16 cellular contexts compared by ENCODE assay signal in the genomic region with DNA sequence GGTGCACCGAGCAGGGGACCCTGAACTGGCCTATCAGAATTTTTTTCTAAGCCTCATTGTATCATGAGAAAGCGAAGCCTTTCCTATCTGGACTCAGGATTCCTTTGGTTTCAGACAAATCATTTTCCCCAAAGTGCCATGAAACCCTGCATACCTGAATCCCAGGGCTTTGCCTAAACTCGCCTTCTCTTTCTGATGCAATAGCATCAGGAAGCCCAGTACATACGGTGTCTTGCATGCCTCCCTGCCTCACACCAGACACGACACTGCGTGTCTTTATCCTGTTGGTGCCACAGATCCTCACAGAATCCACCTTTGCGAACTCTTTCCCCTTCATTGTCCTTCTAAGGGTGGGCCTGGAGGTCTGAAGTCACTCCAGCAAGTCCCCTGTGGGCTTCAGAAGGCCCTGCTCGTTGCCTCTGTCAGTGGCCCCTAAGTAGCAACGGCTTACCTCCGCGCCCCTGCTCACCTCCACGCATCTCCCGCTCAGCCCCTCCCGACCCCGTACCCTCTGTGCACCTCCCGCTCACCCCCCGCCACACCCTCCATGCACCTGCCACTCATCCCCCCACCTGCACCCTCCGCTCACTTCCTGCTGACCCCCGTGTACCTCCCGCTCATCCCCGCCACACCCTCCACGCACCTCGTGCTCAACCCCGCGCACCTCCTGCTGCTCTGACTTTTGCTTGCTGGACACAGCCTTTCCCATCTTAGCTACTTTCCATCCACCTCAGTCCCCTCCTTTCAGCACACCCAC.
DNase-seq lines count a peak whose midpoint lies in the region; ATAC-seq and TF ChIP-seq lines count a peak whose summit lies in the region.
"Had no signal": no experiment of that assay in that cellular context is flagged by ENCODE, and none has a peak within 500 bp of the region (broad histone marks: within the 10 kb centered on the region; RNA-seq: fewer than 3 reads in every experiment).

No MANE protein-coding gene starts in this region.

- intact Hi-C loops in Right ventricle myocardium superior (cut with DNase I) (no loop called here), prostate gland (cut with DNase I) (no loop called here)

- 87% methylated on average over 25 of the region's 25 CpGs for WGBS in prostate gland

- H3K4me3 ChIP-seq in cardiac muscle cell: no peak overlapping the region
- H3K4me3 ChIP-seq in RWPE2 (ENCODE audit: severe bottlenecking): no peak overlapping the region
- no peak overlapping the region for H3K4me3 ChIP-seq in epithelial cell of esophagus (ENCODE audit: low read length)
- no peak overlapping the region for H3K4me3 ChIP-seq in prostate gland
- H3K4me3 ChIP-seq: HAP-1, SJSA1 had no signal

- H3K4me1 ChIP-seq in cardiac muscle cell (ENCODE audit: low read depth): no peaks in the 10 kb centered on the region
- H3K4me1 ChIP-seq in RWPE2 (ENCODE audit: insufficient read depth, poor library complexity, severe bottlenecking): peaks cover 10% of the 10 kb centered on the region
- no peaks in the 10 kb centered on the region for H3K4me1 ChIP-seq in prostate gland (replicated peaks)
- H3K4me1 ChIP-seq: HAP-1, SJSA1 had no signal

- TF ChIP-seq CTCF in cardiac muscle cell (IDR thresholded peaks at IDR 0.05; ENCODE audit: low read depth, low read length) (no peak), RWPE2 (IDR thresholded peaks at IDR 0.05; ENCODE audit: poor library complexity, severe bottlenecking) (no peak), epithelial cell of esophagus (IDR thresholded peaks at IDR 0.05; ENCODE audit: insufficient read depth, low read depth, low read length, missing control alignments) (no peak), prostate gland (IDR thresholded peaks at IDR 0.05) (no peak)

- H3K36me3 ChIP-seq in cardiac muscle cell (peaks cover 69% of the 10 kb centered on the region), RWPE2 (ENCODE audit: low read depth) (no peaks in the 10 kb centered on the region; the same call in 1 of the 2 replicates), prostate gland (no peaks in the 10 kb centered on the region)
- H3K36me3 ChIP-seq: HAP-1, SJSA1 had no signal

- H3K27ac ChIP-seq in cardiac muscle cell (peak overlapping the region; percentile 58), RWPE2 (ENCODE audit: poor library complexity, severe bottlenecking) (peak overlapping the region; percentile 36), prostate gland (peak overlapping the region; percentile 13 to 30)
- H3K27ac ChIP-seq: SJSA1 had no signal

- DNase-seq in cardiac muscle cell (ENCODE audit: low read depth in 1 of 2, low spot score in 1 of 2) (no peak), Right ventricle myocardium superior (no peak), RWPE2 (ENCODE audit: low spot score) (no peak), epithelial cell of esophagus (ENCODE audit: low read depth) (peak; percentile 77), prostate gland (ENCODE audit: low spot score) (no peak), activated T-cell treated with anti-CD3 and anti-CD28 coated beads for 4 hours (no peak), SHP77 treated with DMSO at 0.1 percent for 48 hours (lab: John Stamatoyannopoulos, UW) (no peak)
- DNase-seq: 8988T, DND-41, NCI-H1694 treated with DMSO at 0.1 percent for 48 hours, NCI-H510A, NCI-H82, OCI-M1 had no signal

- H3K9me3 ChIP-seq in cardiac muscle cell (ENCODE audit: low read depth) (no peaks in the 10 kb centered on the region), RWPE2 (ENCODE audit: severe bottlenecking) (no peaks in the 10 kb centered on the region), prostate gland (no peaks in the 10 kb centered on the region)
- H3K9me3 ChIP-seq: HAP-1, SJSA1 had no signal

- no peak for TF ChIP-seq POLR2A in prostate gland (IDR thresholded peaks at IDR 0.05)

- no peaks in the 10 kb centered on the region for H3K27me3 ChIP-seq in cardiac muscle cell
- H3K27me3 ChIP-seq in RWPE2 (ENCODE audit: insufficient read depth, poor library complexity, severe bottlenecking): no peaks in the 10 kb centered on the region
- H3K27me3 ChIP-seq in prostate gland (replicated peaks; ENCODE audit: insufficient read depth): no peaks in the 10 kb centered on the region
- H3K27me3 ChIP-seq: SJSA1 had no signal

- ATAC-seq in Right ventricle myocardium superior (ENCODE audit: poor library complexity) (no peak), RWPE2 (ENCODE audit: low read depth) (peak; percentile 75), GM18517 (IDR thresholded peaks at IDR 0.05; ENCODE audit: unreplicated experiment) (no peak)
